28 cellular contexts compared by ENCODE assay signal in the genomic region with DNA sequence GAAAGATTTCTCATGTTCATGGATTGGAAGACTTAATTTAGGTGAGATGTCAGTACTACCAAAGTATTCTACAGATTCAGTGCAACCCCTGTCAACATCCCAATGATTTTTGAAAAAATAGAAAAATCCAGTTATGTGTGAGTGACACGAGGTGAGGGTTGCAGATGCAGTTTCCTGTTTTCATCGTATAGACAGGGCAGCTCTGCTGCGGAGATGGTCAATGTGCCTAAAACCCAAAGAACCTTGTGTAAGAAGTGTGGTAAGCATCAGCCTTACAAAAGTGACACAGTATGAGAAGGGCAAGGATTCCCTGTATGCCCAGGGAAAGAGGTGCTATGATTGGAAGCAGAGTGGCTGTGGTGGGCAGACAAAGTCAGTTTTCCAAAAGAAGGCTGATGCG.
"Had no signal": no experiment of that assay in that cellular context is flagged by ENCODE, and none has a peak within 500 bp of the region (broad histone marks: within the 10 kb centered on the region; RNA-seq: fewer than 3 reads in every experiment).

No MANE protein-coding gene starts in this region.

- H3K9me3 ChIP-seq: adrenal gland, body of pancreas, breast epithelium, MG63 had no signal

- H3K4me1 Mint-ChIP-seq: activated T-helper 17 cell treated with anti-CD3 and anti-CD28 coated beads, Interleukin-2, amount 50 U/mL, for 72 hours had no signal

- H3K4me3 Mint-ChIP-seq: activated CD4-positive, alpha-beta T cell treated with anti-CD3 and anti-CD28 coated beads, Interleukin-2, amount 10 ng/mL, durations not matched to agents 24 days and 14 days; activated CD8-positive, alpha-beta T cell treated with anti-CD3 and anti-CD28 coated beads for 36 hours; activated T-cell treated with anti-CD3 and anti-CD28 coated beads, Interleukin-2, amount 50 U/mL, for 72 hours; activated T-helper 17 cell treated with anti-CD3 and anti-CD28 coated beads, Interleukin-2, amount 50 U/mL, for 72 hours had no signal

- H3K27ac ChIP-seq: adrenal gland, body of pancreas, breast epithelium, WERI-Rb-1 had no signal

- ATAC-seq: activated CD8-positive, alpha-beta T cell treated with anti-CD3 and anti-CD28 coated beads for 36 hours; activated naive CD4-positive, alpha-beta T cell treated with anti-CD3 and anti-CD28 coated beads, Interleukin-2, amount 50 U/mL, for 72 hours; activated T-cell treated with anti-CD3 and anti-CD28 coated beads, Interleukin-2, amount 50 U/mL, for 72 hours; activated T-helper 17 cell treated with anti-CD3 and anti-CD28 coated beads, Interleukin-2, amount 50 U/mL, for 72 hours; body of pancreas had no signal

- H3K27me3 ChIP-seq: adrenal gland, body of pancreas, breast epithelium, MG63 had no signal

- H3K27me3 Mint-ChIP-seq: activated CD4-positive, alpha-beta T cell treated with anti-CD3 and anti-CD28 coated beads, Interleukin-2, amount 10 ng/mL, durations not matched to agents 24 days and 14 days; activated CD8-positive, alpha-beta T cell treated with anti-CD3 and anti-CD28 coated beads for 36 hours; activated T-helper 17 cell treated with anti-CD3 and anti-CD28 coated beads, Interleukin-2, amount 50 U/mL, for 72 hours had no signal

- H3K9me3 Mint-ChIP-seq: activated T-helper 17 cell treated with anti-CD3 and anti-CD28 coated beads, Interleukin-2, amount 50 U/mL, for 72 hours had no signal

- H3K4me3 ChIP-seq: adrenal gland, body of pancreas, breast epithelium, MG63 had no signal

- H3K27ac Mint-ChIP-seq: activated CD4-positive, alpha-beta T cell treated with anti-CD3 and anti-CD28 coated beads, Interleukin-2, amount 10 ng/mL, durations not matched to agents 24 days and 14 days; activated CD8-positive, alpha-beta T cell treated with anti-CD3 and anti-CD28 coated beads for 36 hours; activated T-cell treated with anti-CD3 and anti-CD28 coated beads, Interleukin-2, amount 50 U/mL, for 72 hours had no signal

- H3K4me1 ChIP-seq: adrenal gland, body of pancreas, breast epithelium had no signal

- DNase-seq: activated CD4-positive, alpha-beta T cell treated with anti-CD3 and anti-CD28 coated beads, Interleukin-2, amount 10 ng/mL, durations not matched to agents 24 days and 14 days; activated CD4-positive, alpha-beta T cell treated with anti-CD3 and anti-CD28 coated beads, Interleukin-2, amount 50 U/mL, for 4 hours; activated CD8-positive, alpha-beta T cell treated with anti-CD3 and anti-CD28 coated beads for 36 hours; activated effector memory CD4-positive, alpha-beta T cell treated with anti-CD3 and anti-CD28 coated beads, Interleukin-2, amount 50 U/mL, for 16 hours; activated naive CD4-positive, alpha-beta T cell; activated T-cell treated with anti-CD3 and anti-CD28 coated beads, Interleukin-2, amount 50 U/mL, for 1 hour; activated T-cell treated with anti-CD3 and anti-CD28 coated beads, Interleukin-2, amount 50 U/mL, for 72 hours; adrenal gland; body of pancreas; caudate nucleus; cerebellar nuclear complex; Kasumi-1; MG63; NCI-H1048; NCI-H1105 treated with DMSO at 0.1 percent for 48 hours; NCI-H1436; NCI-H1694 treated with DMSO at 0.1 percent for 48 hours; NCI-H2029; NCI-H345; NCI-H524 treated with DMSO at 0.1 percent for 48 hours; Right ventricle myocardium superior; SW 1271; T-helper 1 cell; T1000; WERI-Rb-1 had no signal

- H3K36me3 ChIP-seq: adrenal gland, breast epithelium had no signal
